9 cellular contexts compared by ENCODE assay signal in the genomic region with DNA sequence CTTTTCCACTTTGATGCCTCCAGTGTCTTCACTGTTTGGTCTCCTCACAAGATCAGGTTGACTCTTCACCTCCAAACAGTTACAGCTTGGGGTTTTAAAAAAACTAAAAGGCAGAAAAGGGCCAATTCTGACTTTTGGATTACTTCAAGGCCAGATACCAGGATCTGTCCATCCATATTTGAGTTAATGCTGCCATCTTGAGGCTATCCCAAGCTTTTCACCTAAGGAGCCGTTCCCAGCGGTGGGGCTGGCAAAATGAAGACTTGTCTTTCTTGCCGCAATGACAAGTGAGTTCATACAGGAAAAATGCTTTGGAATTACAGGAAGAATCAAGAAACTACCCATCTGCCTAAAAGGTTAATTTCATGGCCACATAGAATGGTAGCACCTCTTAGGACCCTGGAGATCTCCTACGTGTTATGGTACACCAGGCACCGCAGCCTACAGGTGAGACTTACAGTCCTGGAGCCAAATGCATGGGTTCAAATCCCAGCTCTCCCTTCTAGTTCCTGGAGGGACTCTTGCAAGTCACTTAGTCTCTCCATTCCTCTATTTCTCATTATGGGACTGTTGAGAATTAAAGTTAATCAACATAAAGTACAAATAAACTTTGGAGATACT. TPM values are rescaled to one million over a fixed set of nuclear protein-coding genes. Genes with fewer than 3 reads are reported as not detected.
A peak's percentile ranks its signal among the peaks of the same experiment; 100 is the strongest.
DNase-seq lines count a peak whose midpoint lies in the region; TF ChIP-seq lines count a peak whose summit lies in the region.
"Had no signal": no experiment of that assay in that cellular context is flagged by ENCODE, and none has a peak within 500 bp of the region (broad histone marks: within the 10 kb centered on the region; RNA-seq: fewer than 3 reads in every experiment).

No MANE protein-coding gene starts in this region.

- no peaks in the 10 kb centered on the region for H3K4me1 ChIP-seq in SJSA1 (replicated peaks)
- H3K4me1 ChIP-seq in neuronal stem cell (ENCODE audit: control insufficient read depth in 2 of 2, insufficient read depth in 1 of 2, low read depth in 1 of 2, low read length in 2 of 2), result no peaks in the 10 kb centered on the region
- H3K4me1 ChIP-seq in ovary (ENCODE audit: insufficient read depth), result no peaks in the 10 kb centered on the region

- no peaks in the 10 kb centered on the region for H3K79me1 ChIP-seq in neuronal stem cell (ENCODE audit: low read depth, low read length)

- no peak overlapping the region for H3K14ac ChIP-seq in neuronal stem cell (ENCODE audit: low read length)

- in situ Hi-C loops in GM13976 (cut with MboI; ENCODE audit: low sequenced_read_pairs, unreplicated experiment), result loop anchor here (25.0 kb wide), 2 partner anchors 702 to 852 kb away; partner anchors contain the start of genes CLP1 and ZDHHC5

- peak overlapping the region; percentile 28 for H2AFZ ChIP-seq in neuronal stem cell (ENCODE audit: low read length)

- H3K4me2 ChIP-seq in neuronal stem cell (ENCODE audit: insufficient read depth, low read length, poor library complexity, severe bottlenecking), result no peak overlapping the region

- H3K27me3 ChIP-seq in SJSA1 (replicated peaks) (peaks cover 6% of the 10 kb centered on the region; the same call in 1 of the 2 replicates), neuronal stem cell (ENCODE audit: control insufficient read depth in 3 of 3, insufficient read depth in 3 of 3, low read depth in 1 of 3, low read length in 3 of 3) (peaks cover 0 to 23% (median 0%) of the 10 kb centered on the region in 3 experiments), ovary (no peaks in the 10 kb centered on the region)

- intact Hi-C loops in ovary (cut with DNase I), result loop anchor here in 1 of 4 donors (10.0 kb wide), 1 partner anchor 1059 kb away; no protein-coding TSS in a partner anchor

- H3K27ac ChIP-seq in SJSA1 (no peak overlapping the region), neuronal stem cell (replicated peaks; ENCODE audit: low read length) (no peak overlapping the region), ovary (no peak overlapping the region)

- H2BK12ac ChIP-seq in neuronal stem cell (ENCODE audit: low read length), result no peak overlapping the region

- H3K36me3 ChIP-seq in SJSA1 (no peaks in the 10 kb centered on the region), neuronal stem cell (replicated peaks in 1 of 2; ENCODE audit: control insufficient read depth in 2 of 2, insufficient read depth in 2 of 2, low read length in 2 of 2) (no peaks in the 10 kb centered on the region), ovary (no peaks in the 10 kb centered on the region)

- H3K4ac ChIP-seq in neuronal stem cell (ENCODE audit: low read length), result no peak overlapping the region

- peak; percentile 56 for DNase-seq in CD1c-positive myeloid dendritic cell (ENCODE audit: extremely low spot score)
- no peak for DNase-seq in GM13976 (ENCODE audit: low spot score)
- DNase-seq in HS-5 (ENCODE audit: low read depth), result peak; percentile 56
- peak; percentile 45 to 49 for DNase-seq in SJSA1 (ENCODE audit: low read depth in 1 of 2, low spot score in 2 of 2)
- peak; percentile 52 for DNase-seq in fibroblast of gingiva (ENCODE audit: low read depth)
- peak; percentile 56 for DNase-seq in neuronal stem cell (ENCODE audit: low spot score)
- DNase-seq in ovary, result no peak
- DNase-seq in activated effector memory CD4-positive, alpha-beta T cell treated with anti-CD3 and anti-CD28 coated beads, Interleukin-2, amount 50 U/mL, for 16 hours, result no peak
- DNase-seq: activated B cell treated with CpG ODN at 0.5 μM for 24 hours had no signal

- no peak overlapping the region for H3K18ac ChIP-seq in neuronal stem cell (ENCODE audit: low read length)

- peak; percentile 39 for TF ChIP-seq CTCF in GM13976 (IDR thresholded peaks at IDR 0.05; ENCODE audit: borderline replicate concordance, control extremely low read depth, extremely low read depth, insufficient read depth, missing control alignments)
- TF ChIP-seq CTCF in ovary (IDR thresholded peaks at IDR 0.05), result peak in 1 of 3 donors; percentile 43

- no peak overlapping the region for H2BK120ac ChIP-seq in neuronal stem cell (ENCODE audit: low read depth, low read length)

- no peak overlapping the region for H2BK15ac ChIP-seq in neuronal stem cell (ENCODE audit: low read length)

- no peak for TF ChIP-seq EP300 in ovary (IDR thresholded peaks at IDR 0.05)

- H2BK5ac ChIP-seq in neuronal stem cell (ENCODE audit: low read length), result no peak overlapping the region

- no peaks in the 10 kb centered on the region for H3K9me3 ChIP-seq in SJSA1 (replicated peaks)
- H3K9me3 ChIP-seq in neuronal stem cell (replicated peaks in 1 of 2; ENCODE audit: control insufficient read depth in 2 of 2, insufficient read depth in 1 of 2, low read depth in 1 of 2, low read length in 2 of 2), result no peaks in the 10 kb centered on the region
- H3K9me3 ChIP-seq in ovary, result no peaks in the 10 kb centered on the region

- H4K8ac ChIP-seq in neuronal stem cell (ENCODE audit: low read depth, low read length), result no peak overlapping the region

- H4K91ac ChIP-seq in neuronal stem cell (ENCODE audit: low read depth, low read length, poor library complexity), result no peak overlapping the region

- H2AK5ac ChIP-seq in neuronal stem cell (ENCODE audit: low read depth, low read length), result no peak overlapping the region

- TF ChIP-seq POLR2A in ovary (IDR thresholded peaks at IDR 0.05), result no peak

- no peak overlapping the region for H3K9ac ChIP-seq in neuronal stem cell (ENCODE audit: low read depth, low read length, poor library complexity)

- no peak overlapping the region for H3K4me3 ChIP-seq in SJSA1
- H3K4me3 ChIP-seq in neuronal stem cell (ENCODE audit: low read length in 2 of 2), result no peak overlapping the region
- H3K4me3 ChIP-seq in ovary, result no peak overlapping the region

- no CpG with 5 or more reads among the region's 5 CpGs for WGBS in neuronal stem cell (ENCODE audit: extremely low coverage in 2 of 2, insufficient read length in 2 of 2, insufficient replicate concordance in 1 of 2), 2 donors
- 19 to 24% (median 23%) methylated on average over 5 of the region's 5 CpGs for WGBS in ovary, 3 donors

- H3K23ac ChIP-seq in neuronal stem cell (ENCODE audit: low read depth, low read length, poor library complexity), result no peak overlapping the region

RNA-seq across cellular contexts. Expression of gene OR5B21, which starts 6.0 kb away (rescaled TPM):
- not detected in 2 replicates for total RNA-seq in SJSA1 (2014; rRNA removed; shearing (Covaris generic))
- not detected for polyA plus RNA-seq in neuronal stem cell (2013, experiment 1 of 2)
- 0.06 TPM for polyA plus RNA-seq in neuronal stem cell (2013, experiment 2 of 2)
- total RNA-seq in ovary, result under 1 TPM in 1 of 7 donors, not detected in 6; 0.25 TPM
- polyA plus RNA-seq in ovary, result not detected

Comparison
In these comparisons a context has a peak if more than half of its experiments do, and no peak if none do; other contexts are left out.
1. DNase-seq: peak in CD1c-positive myeloid dendritic cell (single experiment), HS-5 (single experiment), SJSA1 (2 of 2), fibroblast of gingiva (single experiment) and neuronal stem cell (single experiment); none in GM13976 (single experiment), ovary (0 of 5) and activated effector memory CD4-positive, alpha-beta T cell treated with anti-CD3 and anti-CD28 coated beads, Interleukin-2, amount 50 U/mL, for 16 hours (single experiment).